16 cellular contexts compared by ENCODE assay signal in the genomic region with DNA sequence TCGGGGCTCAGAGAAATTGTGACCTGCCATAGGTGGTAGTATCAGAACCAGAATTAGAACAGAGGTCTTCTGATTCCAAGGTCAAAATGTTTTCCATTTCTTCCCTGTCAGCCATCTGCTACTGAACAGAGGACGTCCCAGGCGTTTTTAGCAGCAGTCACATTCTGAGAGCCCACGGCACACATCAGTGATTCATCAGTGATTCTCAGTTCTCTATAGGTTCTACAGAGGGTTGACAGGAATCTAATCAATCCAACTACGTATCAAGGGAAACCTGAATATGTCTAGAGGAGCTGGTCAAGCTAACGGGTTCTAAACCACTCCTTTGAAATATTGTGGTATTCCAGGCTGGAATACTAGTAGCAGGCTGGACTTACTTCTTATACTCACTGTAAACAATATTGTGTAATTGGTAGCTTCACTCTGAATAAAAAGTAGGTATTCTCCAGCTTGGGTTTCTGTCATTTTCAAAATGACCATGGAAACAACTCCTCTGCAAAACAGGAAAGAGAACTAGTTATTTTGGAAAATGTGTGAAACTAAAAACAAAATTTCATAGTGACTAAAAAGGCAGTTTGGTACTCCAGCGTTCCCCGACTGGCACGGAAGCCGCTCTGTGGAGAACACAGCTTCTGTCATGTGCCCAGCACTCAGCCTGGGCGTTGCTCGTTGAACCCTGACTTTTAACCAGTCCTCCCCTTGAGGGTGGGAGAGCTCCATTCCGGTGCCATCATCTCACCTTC. TPM values are rescaled to one million over a fixed set of nuclear protein-coding genes. Genes with fewer than 3 reads are reported as not detected.
DNase-seq lines count a peak whose midpoint lies in the region; ATAC-seq, FAIRE-seq and TF ChIP-seq lines count a peak whose summit lies in the region.
"Had no signal": no experiment of that assay in that cellular context is flagged by ENCODE, and none has a peak within 500 bp of the region (broad histone marks: within the 10 kb centered on the region; RNA-seq: fewer than 3 reads in every experiment).

No MANE protein-coding gene starts in this region.

- ATAC-seq in GM19455 (IDR thresholded peaks at IDR 0.05; ENCODE audit: unreplicated experiment) (peak; percentile 58), HG02852 (IDR thresholded peaks at IDR 0.05; ENCODE audit: unreplicated experiment) (peak; percentile 77), HG03571 (IDR thresholded peaks at IDR 0.05; ENCODE audit: unreplicated experiment) (peak; percentile 48)
- ATAC-seq in activated T-cell treated with anti-CD3 and anti-CD28 coated beads, Interleukin-2, amount 50 U/mL, for 4 hours = no peak

- DNase-seq in GM12892 (ENCODE audit: insufficient read length) (no peak), hepatic stellate cell (ENCODE audit: low spot score) (no peak), nucleus accumbens (lab: John Stamatoyannopoulos, UW) (no peak)
- no peak for DNase-seq in activated T-cell treated with anti-CD3 and anti-CD28 coated beads, Interleukin-2, amount 50 U/mL, for 4 hours
- DNase-seq in activated effector memory CD4-positive, alpha-beta T cell treated with Interleukin-2 at 50 U/mL for 16 hours = no peak
- DNase-seq: activated CD4-positive, alpha-beta T cell treated with anti-CD3 and anti-CD28 coated beads for 4 hours; activated effector memory CD4-positive, alpha-beta T cell treated with anti-CD3 and anti-CD28 coated beads, Interleukin-2, amount 50 U/mL, for 16 hours; brain microvascular endothelial cell; DMS53; NCI-H1092 treated with DMSO at 0.1 percent for 48 hours; stimulated activated CD4-positive, alpha-beta T cell treated with anti-CD3 and anti-CD28 coated beads, Interleukin-2, amount 100 ng/mL, for 24 hours had no signal

- H3K27me3 Mint-ChIP-seq in activated T-cell treated with anti-CD3 and anti-CD28 coated beads, Interleukin-2, amount 50 U/mL, for 4 hours (ENCODE audit: low read depth) = peaks cover 31% of the 10 kb centered on the region

- no peaks in the 10 kb centered on the region for H3K9me3 Mint-ChIP-seq in activated T-cell treated with anti-CD3 and anti-CD28 coated beads, Interleukin-2, amount 50 U/mL, for 4 hours

- no peak for TF ChIP-seq POLR2A in GM12892 (IDR thresholded peaks at IDR 0.05; ENCODE audit: low read depth, low read length)

- H3K4me1 Mint-ChIP-seq in activated T-cell treated with anti-CD3 and anti-CD28 coated beads, Interleukin-2, amount 50 U/mL, for 4 hours (ENCODE audit: low read depth) = no peaks in the 10 kb centered on the region

- peak; percentile 77 for FAIRE-seq in GM12892 (lab: Jason Lieb, UNC)

- H3K36me3 Mint-ChIP-seq in activated T-cell treated with anti-CD3 and anti-CD28 coated beads, Interleukin-2, amount 50 U/mL, for 4 hours (ENCODE audit: insufficient read depth) = no peaks in the 10 kb centered on the region

- no peak overlapping the region for H3K4me3 Mint-ChIP-seq in activated T-cell treated with anti-CD3 and anti-CD28 coated beads, Interleukin-2, amount 50 U/mL, for 4 hours

RNA-seq across cellular contexts. Expression of a gene that starts 43.2 kb away (rescaled TPM):
- polyA plus RNA-seq in GM12892 (2012; ENCODE audit: missing spikeins) = 0.40 TPM
- total RNA-seq in activated T-cell treated with anti-CD3 and anti-CD28 coated beads, Interleukin-2, amount 50 U/mL, for 4 hours = under 1 TPM in 2 of 3 donors, not detected in 1; 0.08 to 0.11 TPM
- total RNA-seq: NCI-H460; T-helper 1 cell treated with Interleukin-12 subunit alpha and Interleukin-12 subunit beta and Interleukin-4 antibody, amounts not matched to agents 30 ng/mL and 1 ng/mL, for 36 hours had no signal

Comparison
In these comparisons a context has a peak if more than half of its experiments do, and no peak if none do; other contexts are left out.
1. ATAC-seq: peak in GM19455 (single experiment), HG02852 (single experiment) and HG03571 (single experiment); none in activated T-cell treated with anti-CD3 and anti-CD28 coated beads, Interleukin-2, amount 50 U/mL, for 4 hours (0 of 2).